In the genomic region with DNA sequence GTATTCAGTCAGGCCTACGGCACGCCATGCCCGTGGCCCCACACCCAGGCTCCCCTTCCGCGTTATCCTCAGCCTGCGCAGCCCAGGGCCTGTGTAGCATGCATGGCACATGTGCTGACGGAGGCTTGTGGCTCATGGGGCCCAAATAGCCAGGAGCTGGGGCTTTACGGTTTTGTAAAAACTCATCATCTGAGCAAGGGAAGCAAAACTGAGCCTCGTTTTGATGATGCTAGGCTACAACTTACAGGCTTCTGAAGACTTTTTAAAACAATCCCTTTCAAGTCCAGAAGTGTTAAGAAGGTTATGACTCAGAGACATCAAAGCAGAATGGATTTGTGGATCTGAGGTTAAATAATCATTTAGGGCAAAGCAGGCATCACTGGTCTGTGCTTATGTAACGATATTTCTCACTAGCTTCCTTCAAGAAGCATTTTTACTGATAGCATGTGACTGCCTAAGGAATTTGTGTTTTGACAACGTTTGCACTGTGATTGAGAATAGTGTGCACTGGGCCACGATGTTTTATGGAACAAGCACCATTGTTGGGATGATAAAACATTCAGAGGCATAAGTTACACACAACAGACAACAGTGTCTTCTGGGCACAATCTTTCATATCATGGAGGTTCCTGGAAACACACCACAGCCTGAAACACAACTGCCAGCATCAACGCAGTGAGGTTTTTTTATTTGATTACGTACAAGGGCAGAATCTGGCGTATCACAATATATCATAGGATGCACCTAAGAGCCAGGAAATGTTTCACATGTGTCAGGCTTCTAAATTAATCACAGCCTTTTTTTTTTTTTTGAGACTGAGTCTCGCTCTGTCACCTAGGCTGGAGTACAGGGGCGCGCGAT, we compare ENCODE assay signal across 14 cellular contexts.
DNase-seq lines count a peak whose midpoint lies in the region; ATAC-seq and TF ChIP-seq lines count a peak whose summit lies in the region.
"Had no signal": no experiment of that assay in that cellular context is flagged by ENCODE, and none has a peak within 500 bp of the region (broad histone marks: within the 10 kb centered on the region; RNA-seq: fewer than 3 reads in every experiment).

No MANE protein-coding gene starts in this region.

- peak; percentile 42 for ATAC-seq in foreskin keratinocyte
- no peak for ATAC-seq in left lung
- ATAC-seq: stimulated activated memory B cell treated with anti-CD40 and anti-IgM and Interleukin-4, amounts not matched to agents 10 μg/mL and 1 μg/mL and 100 μg/mL, for 72 hours had no signal

- no peaks in the 10 kb centered on the region for H3K9me3 ChIP-seq in left lung

- TF ChIP-seq CTCF in foreskin keratinocyte (conservative IDR thresholded peaks at IDR 0.05) = no peak
- TF ChIP-seq CTCF in left lung (IDR thresholded peaks at IDR 0.05) = no peak

- intact Hi-C loops in left lung (cut with DNase I) = loop anchor here in 1 of 2 donors (10.0 kb wide), 1 partner anchor 178 kb away; no protein-coding TSS in a partner anchor

- no peak for DNase-seq in activated T-cell treated with anti-CD3 and anti-CD28 coated beads, Interleukin-2, amount 50 U/mL, for 24 hours
- DNase-seq in activated T-cell treated with anti-CD3 and anti-CD28 coated beads, Interleukin-2, amount 50 U/mL, for 1 hour = no peak
- DNase-seq in activated T-cell treated with anti-CD3 and anti-CD28 coated beads, Interleukin-2, amount 50 U/mL, for 48 hours = peak; percentile 46 to 60
- DNase-seq in foreskin keratinocyte (peak in 1 of 2 donors; percentile 41), NCI-H2227 treated with DMSO at 0.1 percent for 48 hours (lab: John Stamatoyannopoulos, UW) (no peak), NCI-H446 (lab: John Stamatoyannopoulos, UW) (no peak), left lung (no peak)
- DNase-seq in stimulated activated CD4-positive, alpha-beta T cell treated with anti-CD3 and anti-CD28 coated beads, Interleukin-4, amount 100 ng/mL, for 24 hours = peak; percentile 33
- DNase-seq: activated effector memory CD4-positive, alpha-beta T cell treated with Interleukin-2 at 50 U/mL for 16 hours; cerebellar nuclear complex; mesendoderm; NCI-H1694 treated with DMSO at 0.1 percent for 48 hours; SIG-M5 had no signal

- no peaks in the 10 kb centered on the region for H3K9me3 Mint-ChIP-seq in activated T-cell treated with anti-CD3 and anti-CD28 coated beads, Interleukin-2, amount 50 U/mL, for 24 hours
- H3K9me3 Mint-ChIP-seq: stimulated activated memory B cell treated with anti-CD40 and anti-IgM and Interleukin-4, amounts not matched to agents 10 μg/mL and 1 μg/mL and 100 μg/mL, for 72 hours had no signal

- peak overlapping the region; percentile 78 for H3K27ac Mint-ChIP-seq in activated T-cell treated with anti-CD3 and anti-CD28 coated beads, Interleukin-2, amount 50 U/mL, for 24 hours
- H3K27ac Mint-ChIP-seq: stimulated activated memory B cell treated with anti-CD40 and anti-IgM and Interleukin-4, amounts not matched to agents 10 μg/mL and 1 μg/mL and 100 μg/mL, for 72 hours had no signal

- H3K4me3 Mint-ChIP-seq in activated T-cell treated with anti-CD3 and anti-CD28 coated beads, Interleukin-2, amount 50 U/mL, for 24 hours = no peak overlapping the region
- H3K4me3 Mint-ChIP-seq: stimulated activated memory B cell treated with anti-CD40 and anti-IgM and Interleukin-4, amounts not matched to agents 10 μg/mL and 1 μg/mL and 100 μg/mL, for 72 hours had no signal

- peaks cover 4% of the 10 kb centered on the region for H3K36me3 Mint-ChIP-seq in activated T-cell treated with anti-CD3 and anti-CD28 coated beads, Interleukin-2, amount 50 U/mL, for 24 hours (ENCODE audit: low read depth)
- H3K36me3 Mint-ChIP-seq: stimulated activated memory B cell treated with anti-CD40 and anti-IgM and Interleukin-4, amounts not matched to agents 10 μg/mL and 1 μg/mL and 100 μg/mL, for 72 hours had no signal

- no peaks in the 10 kb centered on the region for H3K27me3 Mint-ChIP-seq in activated T-cell treated with anti-CD3 and anti-CD28 coated beads, Interleukin-2, amount 50 U/mL, for 24 hours
- H3K27me3 Mint-ChIP-seq: stimulated activated memory B cell treated with anti-CD40 and anti-IgM and Interleukin-4, amounts not matched to agents 10 μg/mL and 1 μg/mL and 100 μg/mL, for 72 hours had no signal

- H3K4me3 ChIP-seq in left lung = no peak overlapping the region

- H3K4me1 ChIP-seq in foreskin keratinocyte = peaks cover 7% of the 10 kb centered on the region
- no peaks in the 10 kb centered on the region for H3K4me1 ChIP-seq in left lung

- H3K27me3 ChIP-seq in foreskin keratinocyte (peaks cover 2% of the 10 kb centered on the region), left lung (peaks cover 0 to 42% of the 10 kb centered on the region in 2 donors)

- H3K4me1 Mint-ChIP-seq in activated T-cell treated with anti-CD3 and anti-CD28 coated beads, Interleukin-2, amount 50 U/mL, for 24 hours (ENCODE audit: low read depth) = peaks cover 30% of the 10 kb centered on the region
- H3K4me1 Mint-ChIP-seq: stimulated activated memory B cell treated with anti-CD40 and anti-IgM and Interleukin-4, amounts not matched to agents 10 μg/mL and 1 μg/mL and 100 μg/mL, for 72 hours had no signal

- H3K27ac ChIP-seq in foreskin keratinocyte (no peak overlapping the region), left lung (no peak overlapping the region)

- H3K36me3 ChIP-seq in left lung = no peaks in the 10 kb centered on the region

Comparison
In these comparisons a context has a peak if more than half of its experiments do, and no peak if none do; other contexts are left out.
1. DNase-seq: peak in activated T-cell treated with anti-CD3 and anti-CD28 coated beads, Interleukin-2, amount 50 U/mL, for 48 hours (2 of 2) and stimulated activated CD4-positive, alpha-beta T cell treated with anti-CD3 and anti-CD28 coated beads, Interleukin-4, amount 100 ng/mL, for 24 hours (single experiment); none in activated T-cell treated with anti-CD3 and anti-CD28 coated beads, Interleukin-2, amount 50 U/mL, for 24 hours (single experiment), activated T-cell treated with anti-CD3 and anti-CD28 coated beads, Interleukin-2, amount 50 U/mL, for 1 hour (single experiment), NCI-H2227 treated with DMSO at 0.1 percent for 48 hours (single experiment), NCI-H446 (0 of 2) and left lung (0 of 2).